ENCODE assay signal across 1 cellular context in the genomic region with DNA sequence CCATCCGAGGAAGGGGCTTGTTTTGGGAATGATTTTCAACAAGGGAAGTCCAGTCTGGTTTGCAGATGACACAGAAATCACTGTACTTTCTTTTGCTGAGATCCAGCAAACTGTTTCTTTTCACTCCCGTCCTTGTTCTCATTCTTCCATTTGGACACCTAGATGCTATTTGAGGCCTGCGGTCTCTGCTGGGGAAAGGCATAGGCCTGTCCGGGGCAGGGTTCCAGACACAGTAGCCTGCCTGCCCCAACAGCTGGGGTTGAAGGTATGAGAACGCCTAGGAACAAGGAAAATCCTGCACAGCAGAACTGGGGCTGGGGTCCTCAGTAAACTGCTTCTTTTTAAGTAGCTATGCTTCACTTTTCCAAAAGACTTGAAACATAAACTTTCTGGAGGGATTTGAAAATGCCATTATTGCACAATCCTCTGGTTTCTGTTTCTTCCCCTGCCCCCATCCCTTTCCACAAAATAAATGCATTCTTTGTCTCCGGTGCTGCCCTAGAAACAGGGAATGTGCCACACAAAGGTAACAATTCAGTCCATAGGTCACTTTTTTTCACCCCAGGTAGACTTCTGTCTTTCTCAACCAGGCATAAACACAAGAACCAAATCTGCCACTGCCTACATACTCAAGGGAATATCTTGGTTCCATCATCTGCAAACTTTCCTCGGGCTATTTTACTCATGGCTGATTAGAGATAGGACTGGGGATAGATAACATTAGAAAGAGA.
TF ChIP-seq lines count a peak whose summit lies in the region.

No MANE protein-coding gene starts in this region.

TF ChIP-seq in GM23338, 12 proteins besides CTCF, POLR2A, EP300 and RAD21 (continued from another document):
- no peak for TF ChIP-seq ETS1 (IDR thresholded peaks at IDR 0.05)
- TF ChIP-seq ZNF114 (CRISPR knock-in tag; IDR thresholded peaks at IDR 0.05) = no peak
- no peak for TF ChIP-seq EZH2phosphoT487 (IDR thresholded peaks at IDR 0.05; ENCODE audit: unreplicated experiment)
- TF ChIP-seq STAT1 (IDR thresholded peaks at IDR 0.05; ENCODE audit: unreplicated experiment) = no peak
- TF ChIP-seq EZH2 (IDR thresholded peaks at IDR 0.05; ENCODE audit: low read depth, unreplicated experiment) = no peak
- TF ChIP-seq, protein P1, sequence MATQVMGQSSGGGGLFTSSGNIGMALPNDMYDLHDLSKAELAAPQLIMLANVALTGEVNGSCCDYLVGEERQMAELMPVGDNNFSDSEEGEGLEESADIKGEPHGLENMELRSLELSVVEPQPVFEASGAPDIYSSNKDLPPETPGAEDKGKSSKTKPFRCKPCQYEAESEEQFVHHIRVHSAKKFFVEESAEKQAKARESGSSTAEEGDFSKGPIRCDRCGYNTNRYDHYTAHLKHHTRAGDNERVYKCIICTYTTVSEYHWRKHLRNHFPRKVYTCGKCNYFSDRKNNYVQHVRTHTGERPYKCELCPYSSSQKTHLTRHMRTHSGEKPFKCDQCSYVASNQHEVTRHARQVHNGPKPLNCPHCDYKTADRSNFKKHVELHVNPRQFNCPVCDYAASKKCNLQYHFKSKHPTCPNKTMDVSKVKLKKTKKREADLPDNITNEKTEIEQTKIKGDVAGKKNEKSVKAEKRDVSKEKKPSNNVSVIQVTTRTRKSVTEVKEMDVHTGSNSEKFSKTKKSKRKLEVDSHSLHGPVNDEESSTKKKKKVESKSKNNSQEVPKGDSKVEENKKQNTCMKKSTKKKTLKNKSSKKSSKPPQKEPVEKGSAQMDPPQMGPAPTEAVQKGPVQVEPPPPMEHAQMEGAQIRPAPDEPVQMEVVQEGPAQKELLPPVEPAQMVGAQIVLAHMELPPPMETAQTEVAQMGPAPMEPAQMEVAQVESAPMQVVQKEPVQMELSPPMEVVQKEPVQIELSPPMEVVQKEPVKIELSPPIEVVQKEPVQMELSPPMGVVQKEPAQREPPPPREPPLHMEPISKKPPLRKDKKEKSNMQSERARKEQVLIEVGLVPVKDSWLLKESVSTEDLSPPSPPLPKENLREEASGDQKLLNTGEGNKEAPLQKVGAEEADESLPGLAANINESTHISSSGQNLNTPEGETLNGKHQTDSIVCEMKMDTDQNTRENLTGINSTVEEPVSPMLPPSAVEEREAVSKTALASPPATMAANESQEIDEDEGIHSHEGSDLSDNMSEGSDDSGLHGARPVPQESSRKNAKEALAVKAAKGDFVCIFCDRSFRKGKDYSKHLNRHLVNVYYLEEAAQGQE (IDR thresholded peaks at IDR 0.05; ENCODE audit: unreplicated experiment) = no peak
